Comparison of ENCODE assay signal across 8 cellular contexts in genomic region chr12:32603858-32604257, GRCh38.
DNase-seq lines count a peak whose midpoint lies in the region; ATAC-seq and TF ChIP-seq lines count a peak whose summit lies in the region.

No MANE protein-coding gene starts in this region.

- ATAC-seq in GM21360 (IDR thresholded peaks at IDR 0.05; ENCODE audit: unreplicated experiment) (peak; percentile 98), HG03520 (IDR thresholded peaks at IDR 0.05; ENCODE audit: unreplicated experiment) (peak; percentile 89)

- no peaks in the 10 kb centered on the region for H3K4me1 ChIP-seq in endodermal cell (ENCODE audit: control insufficient read depth, insufficient read depth, low read length)

- H3K9me3 ChIP-seq in endodermal cell (ENCODE audit: control insufficient read depth, low read length), result no peaks in the 10 kb centered on the region

- H3K27me3 Mint-ChIP-seq in endodermal cell (ENCODE audit: insufficient read depth), result no peaks in the 10 kb centered on the region

- peak overlapping the region; percentile 36 for H3K27ac Mint-ChIP-seq in endodermal cell

- DNase-seq in EH (ENCODE audit: low read depth), result peak; percentile 40
- DNase-seq in endodermal cell, result no peak
- DNase-seq in caudate nucleus (lab: John Stamatoyannopoulos, UW), result no peak
- DNase-seq in NCI-H82 treated with DMSO at 0.1 percent for 48 hours (lab: John Stamatoyannopoulos, UW; ENCODE audit: unreplicated experiment), result no peak
- DNase-seq in DMS114 treated with DMSO at 0.1 percent for 48 hours (lab: John Stamatoyannopoulos, UW; ENCODE audit: unreplicated experiment), result no peak
- no peak for DNase-seq in AML-193 (lab: John Stamatoyannopoulos, UW)

- H3K36me3 ChIP-seq in endodermal cell (ENCODE audit: control insufficient read depth, insufficient read depth, low read length), result peaks cover 80% of the 10 kb centered on the region

- no peaks in the 10 kb centered on the region for H3K27me3 ChIP-seq in endodermal cell (ENCODE audit: control insufficient read depth, insufficient read depth, low read length, poor library complexity, severe bottlenecking)

- no peak for TF ChIP-seq CTCF in endodermal cell (conservative IDR thresholded peaks at IDR 0.05)

- H3K4me3 ChIP-seq in endodermal cell (ENCODE audit: low read length), result no peak overlapping the region

- no peaks in the 10 kb centered on the region for H3K9me3 Mint-ChIP-seq in endodermal cell

- peaks cover 44% of the 10 kb centered on the region for H3K36me3 Mint-ChIP-seq in endodermal cell (ENCODE audit: low read depth)

- H3K27ac ChIP-seq in endodermal cell (ENCODE audit: low read depth, low read length), result no peak overlapping the region
- no peak overlapping the region for H3K27ac ChIP-seq in caudate nucleus (ENCODE audit: low read depth, low read length)

- H3K4me1 Mint-ChIP-seq in endodermal cell, result peaks cover 12% of the 10 kb centered on the region

- H3K4me3 Mint-ChIP-seq in endodermal cell, result no peak overlapping the region

- no peak overlapping the region for H3K9ac ChIP-seq in endodermal cell (ENCODE audit: extremely low read depth, low read length, poor library complexity, severe bottlenecking)

- WGBS in endodermal cell (ENCODE audit: insufficient coverage in 1 of 2, insufficient read length in 1 of 2), 2 experiments, result 80 to 98% methylated on average over 1 to 2 of the region's 2 CpGs
